Comparison of ENCODE assay signal across 8 cellular contexts in the genomic region with DNA sequence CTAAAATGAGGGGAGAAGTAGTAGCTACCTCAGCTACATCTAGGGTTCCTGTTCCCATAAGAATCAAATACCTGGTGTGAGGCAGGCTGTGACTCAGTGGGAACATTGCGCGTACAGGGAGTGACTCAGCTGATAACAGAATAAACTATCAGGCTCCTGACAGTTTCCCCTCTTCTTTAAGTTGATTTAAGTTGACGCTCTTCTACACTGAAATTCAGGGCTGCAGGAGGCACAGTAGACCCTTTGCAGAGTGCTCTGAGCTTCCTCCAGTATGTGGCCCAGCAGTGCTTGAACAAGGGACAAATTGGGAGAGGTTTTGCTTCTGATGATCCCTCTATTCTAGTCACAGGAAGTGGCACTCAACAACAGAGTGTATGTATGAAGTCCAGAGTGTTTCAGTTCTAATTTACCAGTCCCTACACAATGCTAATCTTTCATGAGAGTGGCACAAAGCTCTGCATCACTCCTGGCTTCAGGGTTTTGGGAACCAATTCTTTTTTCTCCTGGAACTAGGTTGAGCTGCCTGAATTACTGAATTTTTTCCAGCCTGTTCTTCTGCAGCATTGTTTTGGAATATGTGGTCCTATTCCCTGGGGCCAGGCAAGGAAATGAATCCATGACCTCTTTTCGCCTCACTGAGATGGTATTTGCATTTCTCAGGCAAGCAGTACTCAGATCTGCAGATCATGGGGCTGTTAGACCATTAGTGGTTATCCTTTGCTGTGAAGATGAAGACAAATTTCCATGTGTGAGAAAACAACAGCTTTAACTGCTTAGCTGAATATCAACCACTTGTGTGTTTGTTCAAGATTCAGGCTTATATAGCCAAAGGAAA. TPM values are rescaled to one million over a fixed set of nuclear protein-coding genes. Genes with fewer than 3 reads are reported as not detected.
DNase-seq lines count a peak whose midpoint lies in the region; ATAC-seq and TF ChIP-seq lines count a peak whose summit lies in the region.

No MANE protein-coding gene starts in this region.

- no peaks in the 10 kb centered on the region for H3K27me3 ChIP-seq in mammary epithelial cell (ENCODE audit: insufficient read depth, low read length)
- H3K27me3 ChIP-seq in muscle layer of colon (ENCODE audit: control insufficient read depth in 1 of 2, insufficient read depth in 2 of 2, low read length in 2 of 2) = no peaks in the 10 kb centered on the region

- H4K20me1 ChIP-seq in mammary epithelial cell (ENCODE audit: insufficient read depth, low read length) = no peaks in the 10 kb centered on the region

- WGBS in mammary epithelial cell (ENCODE audit: low coverage, missing lambda C conversion rate) = 39% methylated on average over 4 of the region's 4 CpGs

- H3K9ac ChIP-seq in mammary epithelial cell (ENCODE audit: insufficient read depth, low read length) (no peak overlapping the region), muscle layer of colon (ENCODE audit: low read length) (no peak overlapping the region)

- no peak for TF ChIP-seq CTCF in mammary epithelial cell (conservative IDR thresholded peaks at IDR 0.05 in 1 of 2, IDR thresholded peaks at IDR 0.05 in 1 of 2; ENCODE audit: extremely low read depth in 1 of 2, insufficient read depth in 1 of 2, low read depth in 1 of 2, low read length in 2 of 2)

- no peak for ATAC-seq in HG03139 (IDR thresholded peaks at IDR 0.05; ENCODE audit: unreplicated experiment)

- H2AFZ ChIP-seq in mammary epithelial cell (ENCODE audit: low read depth, low read length) = peak overlapping the region; percentile 2

- in situ Hi-C loops in mammary epithelial cell (cut with MboI; ENCODE audit: low sequenced_read_pairs in 2 of 2) = no loop called here

- H3K27ac ChIP-seq in mammary epithelial cell (ENCODE audit: insufficient read depth, low read depth, low read length) (no peak overlapping the region), muscle layer of colon (ENCODE audit: low read depth, low read length) (peak overlapping the region; percentile 56)

- H3K9me3 ChIP-seq in mammary epithelial cell (replicated peaks; ENCODE audit: insufficient read depth, low read length) = no peaks in the 10 kb centered on the region
- no peaks in the 10 kb centered on the region for H3K9me3 ChIP-seq in muscle layer of colon (ENCODE audit: low read length)

- DNase-seq in ELR (ENCODE audit: low read depth) (peak; percentile 74), HT1080 (ENCODE audit: low read depth) (peak; percentile 83), mammary epithelial cell (peak; percentile 63), NCI-H2196 treated with DMSO at 0.1 percent for 48 hours (lab: John Stamatoyannopoulos, UW; ENCODE audit: unreplicated experiment) (no peak), RKO (ENCODE audit: low spot score) (no peak), NCI-H2107 (lab: John Stamatoyannopoulos, UW) (no peak)

- dilution Hi-C loops in mammary epithelial cell (cut with HindIII; ENCODE audit: low sequenced_read_pairs) = no loop called here

- peak overlapping the region; percentile 32 for H3K4me2 ChIP-seq in mammary epithelial cell (ENCODE audit: insufficient read depth, low read depth, low read length)

- BruUV-seq in mammary epithelial cell (replicated peaks; lab: Mats Ljungman, UMichigan) = no TSS peak

- H3K36me3 ChIP-seq in mammary epithelial cell (ENCODE audit: insufficient read depth, low read length) = no peaks in the 10 kb centered on the region
- H3K36me3 ChIP-seq in muscle layer of colon (ENCODE audit: insufficient read depth, low read length) = no peaks in the 10 kb centered on the region

- CTCF ChIA-PET in mammary epithelial cell (lab: Charles Lee; ENCODE audit: low non-redundant PET) = interaction anchor here (0.6 kb wide), 1 partner anchor 13 kb away, joined by 3 read pairs; no protein-coding TSS in a partner anchor

- H3K4me1 ChIP-seq in mammary epithelial cell (ENCODE audit: insufficient read depth, low read length) (peaks cover 27% of the 10 kb centered on the region), muscle layer of colon (ENCODE audit: insufficient read depth, low read length) (peaks cover 28% of the 10 kb centered on the region)

- H3K79me2 ChIP-seq in mammary epithelial cell (ENCODE audit: insufficient read depth, low read length) = no peaks in the 10 kb centered on the region

- H3K4me3 ChIP-seq in mammary epithelial cell (replicated peaks in 1 of 3; ENCODE audit: insufficient read depth in 1 of 3, low read depth in 2 of 3, low read length in 3 of 3) = no peak overlapping the region
- no peak overlapping the region for H3K4me3 ChIP-seq in muscle layer of colon (ENCODE audit: low read depth in 1 of 2, low read length in 2 of 2)

- intact Hi-C loops in mammary epithelial cell (cut with micrococcal nuclease) = loop anchor here (5.0 kb wide), 1 partner anchor 689 kb away; no protein-coding TSS in a partner anchor

RNA-seq across cellular contexts. Expression of a gene that starts 25.5 kb away (rescaled TPM):
- not detected in 2 replicates for total RNA-seq in HT1080 (2014; rRNA removed; shearing (Covaris generic))
- polyA plus RNA-seq in HT1080 (2015; cell fraction: cytosol; rRNA removed) = not detected in 2 replicates
- polyA plus RNA-seq in HT1080 (2015; cell fraction: nucleus; rRNA removed) = not detected in 2 replicates
- not detected for total RNA-seq in mammary epithelial cell
- not detected for polyA plus RNA-seq in mammary epithelial cell
- not detected for polyA minus RNA-seq in mammary epithelial cell

RNA-seq across cellular contexts. Expression of a gene that starts 49.8 kb away (rescaled TPM):
- total RNA-seq in HT1080 (2014; rRNA removed; shearing (Covaris generic)) = not detected in 2 replicates
- not detected in 2 replicates for polyA plus RNA-seq in HT1080 (2015; cell fraction: cytosol; rRNA removed)
- polyA plus RNA-seq in HT1080 (2015; cell fraction: nucleus; rRNA removed) = not detected in 2 replicates
- total RNA-seq in mammary epithelial cell = not detected
- polyA plus RNA-seq in mammary epithelial cell = not detected
- polyA minus RNA-seq in mammary epithelial cell = not detected

Comparison
In these comparisons a context has a peak if more than half of its experiments do, and no peak if none do; other contexts are left out.
1. DNase-seq: peak in ELR (single experiment), HT1080 (single experiment) and mammary epithelial cell (single experiment); none in NCI-H2196 treated with DMSO at 0.1 percent for 48 hours (single experiment), RKO (single experiment) and NCI-H2107 (single experiment).